Comparison of ENCODE assay signal across 22 cellular contexts in the genomic region with DNA sequence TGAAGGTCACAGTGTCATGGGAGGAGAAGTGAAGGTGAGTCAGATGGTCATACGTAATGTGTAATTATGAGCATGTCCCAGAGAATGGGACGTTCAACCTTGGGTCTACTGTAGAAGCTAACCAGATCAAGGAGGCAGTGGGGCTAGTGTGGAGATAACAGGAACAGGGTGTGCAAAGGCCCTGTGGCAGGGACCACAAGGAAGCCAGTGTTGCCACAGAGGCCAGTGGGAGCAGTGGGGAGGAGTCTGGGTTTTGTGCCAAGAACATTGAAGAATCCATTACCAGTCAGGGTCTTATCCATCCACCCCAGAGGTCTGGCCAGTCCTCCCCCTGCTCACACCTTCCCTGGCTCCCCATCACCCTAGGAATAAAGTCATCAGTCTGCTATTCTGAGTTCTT. TPM values are rescaled to one million over a fixed set of nuclear protein-coding genes. Genes with fewer than 3 reads are reported as not detected.
"Had no signal": no experiment of that assay in that cellular context is flagged by ENCODE, and none has a peak within 500 bp of the region (broad histone marks: within the 10 kb centered on the region; RNA-seq: fewer than 3 reads in every experiment).

No MANE protein-coding gene starts in this region.

- DNase-seq: activated CD4-positive, alpha-beta T cell treated with anti-CD3 and anti-CD28 coated beads for 1 hour; activated naive CD4-positive, alpha-beta T cell treated with Interleukin-2 at 50 U/mL for 16 hours; activated T-cell treated with anti-CD3 and anti-CD28 coated beads, Interleukin-2, amount 50 U/mL, for 48 hours; anterior cingulate cortex; dermis blood vessel endothelial cell; effector CD8-positive, alpha-beta T cell; foreskin melanocyte; immature natural killer cell; lower lobe of right lung; mesendoderm; mucosa of descending colon; occipital lobe; right lobe of liver; stimulated activated CD4-positive, alpha-beta T cell treated with anti-CD3 and anti-CD28 coated beads, Interleukin-1b, Interleukin-23, amount 100 ng/mL, for 48 hours; T-helper 9 cell; trophoblast cell had no signal

- H3K9me3 Mint-ChIP-seq: immature natural killer cell had no signal

- H3K27ac Mint-ChIP-seq: brain had no signal

- H3K27ac ChIP-seq: lower lobe of right lung, right lobe of liver, skin epidermis, vagina had no signal

- H3K27me3 ChIP-seq: right lobe of liver, vagina had no signal

- H3K4me3 ChIP-seq: lower lobe of right lung, mucosa of descending colon, right lobe of liver, skin epidermis, vagina had no signal

- H3K4me3 Mint-ChIP-seq: immature natural killer cell had no signal

- ATAC-seq: left lobe of liver, lower lobe of right lung, mucosa of descending colon, right lobe of liver had no signal

- H3K9me3 ChIP-seq: lower lobe of right lung, mucosa of descending colon, right lobe of liver, vagina had no signal

RNA-seq across cellular contexts. Expression of a gene that starts 15.6 kb away (rescaled TPM):
- polyA plus RNA-seq: neural cell had no signal

RNA-seq across cellular contexts. Expression of a gene that starts 31.4 kb away (rescaled TPM):
- total RNA-seq: chondrocyte, vagina had no signal
- polyA plus RNA-seq: neural cell had no signal

RNA-seq across cellular contexts. Expression of a gene that starts 34.4 kb away (rescaled TPM):
- polyA plus RNA-seq: immature natural killer cell had no signal
